ENCODE assay signal across 8 cellular contexts in genomic region chr15:59104602-59104911, GRCh38. TPM values are rescaled to one million over a fixed set of nuclear protein-coding genes. Genes with fewer than 3 reads are reported as not detected.
A peak's percentile ranks its signal among the peaks of the same experiment; 100 is the strongest.
DNase-seq lines count a peak whose midpoint lies in the region; ATAC-seq and TF ChIP-seq lines count a peak whose summit lies in the region.

No MANE protein-coding gene starts in this region.

- intact Hi-C loops in prostate gland (cut with DNase I) = no loop called here

- no peak for TF ChIP-seq CTCF in Peyer's patch (IDR thresholded peaks at IDR 0.05)
- TF ChIP-seq CTCF in fibroblast of mammary gland (conservative IDR thresholded peaks at IDR 0.05; ENCODE audit: control insufficient read depth, insufficient read depth, low read depth, low read length) = no peak
- no peak for TF ChIP-seq CTCF in prostate gland (IDR thresholded peaks at IDR 0.05)

- H3K4me1 ChIP-seq in Peyer's patch = peaks cover 0 to 7% (median 0%) of the 10 kb centered on the region in 4 donors
- H3K4me1 ChIP-seq in prostate gland (replicated peaks) = no peaks in the 10 kb centered on the region

- peak; percentile 27 for ATAC-seq in GM21526 (IDR thresholded peaks at IDR 0.05; ENCODE audit: low FRiP score, unreplicated experiment)

- WGBS in prostate gland = under 1% methylated on average over 9 of the region's 9 CpGs

- H3K4me3 ChIP-seq in Peyer's patch (peak overlapping the region; percentile 47 to 86 (median 71)), fibroblast of mammary gland (ENCODE audit: control insufficient read depth, low read depth, low read length) (peak overlapping the region; percentile 91), prostate gland (peak overlapping the region; percentile 50 to 72)

- DNase-seq in Peyer's patch (no peak), fibroblast of mammary gland (ENCODE audit: low read depth) (no peak), prostate gland (ENCODE audit: low spot score) (no peak), T1000 (lab: John Stamatoyannopoulos, UW) (no peak), NCI-H1930 (lab: John Stamatoyannopoulos, UW) (no peak), AG20443 (ENCODE audit: low spot score) (no peak)
- DNase-seq in stimulated activated CD4-positive, alpha-beta T cell treated with anti-CD3 and anti-CD28 coated beads, Interleukin-1b, Interleukin-23, amount 100 ng/mL, for 48 hours = no peak

- TF ChIP-seq POLR2A in Peyer's patch (IDR thresholded peaks at IDR 0.05) = no peak
- TF ChIP-seq POLR2A in prostate gland (IDR thresholded peaks at IDR 0.05) = no peak

- H3K36me3 ChIP-seq in Peyer's patch = peaks cover 0 to 4% (median 0%) of the 10 kb centered on the region in 3 donors
- no peaks in the 10 kb centered on the region for H3K36me3 ChIP-seq in prostate gland

- no peaks in the 10 kb centered on the region for H3K27me3 ChIP-seq in Peyer's patch
- H3K27me3 ChIP-seq in prostate gland (replicated peaks; ENCODE audit: insufficient read depth) = no peaks in the 10 kb centered on the region

- no peaks in the 10 kb centered on the region for H3K9me3 ChIP-seq in Peyer's patch
- no peaks in the 10 kb centered on the region for H3K9me3 ChIP-seq in prostate gland

- H3K27ac ChIP-seq in Peyer's patch (peak overlapping the region in 2 of 4 donors; percentile 6 to 49), prostate gland (peak overlapping the region; percentile 65 to 69)

RNA-seq across cellular contexts. Expression of gene CCNB2, which starts 0.4 kb away (rescaled TPM):
- total RNA-seq in Peyer's patch (10 to 100 TPM in 1 of 4 donors, 1 to 10 TPM in 3; 5.2 to 18.2 (median 8.2) TPM), prostate gland (10 to 100 TPM in 1 of 2 donors, 1 to 10 TPM in 1; 8.3 to 12.2 TPM)
